In genomic region chr7:153638821-153639435, GRCh38 we compare ENCODE assay signal across 18 cellular contexts.
"Had no signal": no experiment of that assay in that cellular context is flagged by ENCODE, and none has a peak within 500 bp of the region (broad histone marks: within the 10 kb centered on the region; RNA-seq: fewer than 3 reads in every experiment).

No MANE protein-coding gene starts in this region.

- H3K27me3 Mint-ChIP-seq: naive thymus-derived CD4-positive, alpha-beta T cell had no signal

- DNase-seq: cortex of kidney; effector CD8-positive, alpha-beta T cell; islet precursor cell; left lung; mesendoderm; naive thymus-derived CD4-positive, alpha-beta T cell; nephron progenitor cell; psoas muscle; retina; sigmoid colon; stimulated activated naive CD4-positive, alpha-beta T cell; stomach; transverse colon had no signal

- H3K4me1 ChIP-seq: left lung, psoas muscle, stomach, transverse colon had no signal

- H3K4me1 Mint-ChIP-seq: naive thymus-derived CD4-positive, alpha-beta T cell; nephron progenitor cell had no signal

- ATAC-seq: left lung; naive thymus-derived CD4-positive, alpha-beta T cell; psoas muscle had no signal

- H3K9me3 ChIP-seq: neutrophil had no signal

- H3K27me3 ChIP-seq: dorsolateral prefrontal cortex, left lung, neutrophil, sigmoid colon, stomach, transverse colon had no signal

- H3K36me3 Mint-ChIP-seq: naive thymus-derived CD4-positive, alpha-beta T cell had no signal

- H3K36me3 ChIP-seq: left lung, neutrophil, sigmoid colon, stomach, thoracic aorta, transverse colon had no signal

- H3K4me3 ChIP-seq: dorsolateral prefrontal cortex, left lung, lung, psoas muscle, sigmoid colon, skin epidermis, stomach, thoracic aorta, transverse colon had no signal

- H3K27ac Mint-ChIP-seq: naive thymus-derived CD4-positive, alpha-beta T cell; nephron progenitor cell had no signal

- H3K4me3 Mint-ChIP-seq: naive thymus-derived CD4-positive, alpha-beta T cell; nephron progenitor cell had no signal

- H3K27ac ChIP-seq: left lung, neutrophil, psoas muscle, sigmoid colon, skin epidermis, stomach, thoracic aorta, transverse colon had no signal
